Comparison of ENCODE assay signal across 8 cellular contexts in the genomic region with DNA sequence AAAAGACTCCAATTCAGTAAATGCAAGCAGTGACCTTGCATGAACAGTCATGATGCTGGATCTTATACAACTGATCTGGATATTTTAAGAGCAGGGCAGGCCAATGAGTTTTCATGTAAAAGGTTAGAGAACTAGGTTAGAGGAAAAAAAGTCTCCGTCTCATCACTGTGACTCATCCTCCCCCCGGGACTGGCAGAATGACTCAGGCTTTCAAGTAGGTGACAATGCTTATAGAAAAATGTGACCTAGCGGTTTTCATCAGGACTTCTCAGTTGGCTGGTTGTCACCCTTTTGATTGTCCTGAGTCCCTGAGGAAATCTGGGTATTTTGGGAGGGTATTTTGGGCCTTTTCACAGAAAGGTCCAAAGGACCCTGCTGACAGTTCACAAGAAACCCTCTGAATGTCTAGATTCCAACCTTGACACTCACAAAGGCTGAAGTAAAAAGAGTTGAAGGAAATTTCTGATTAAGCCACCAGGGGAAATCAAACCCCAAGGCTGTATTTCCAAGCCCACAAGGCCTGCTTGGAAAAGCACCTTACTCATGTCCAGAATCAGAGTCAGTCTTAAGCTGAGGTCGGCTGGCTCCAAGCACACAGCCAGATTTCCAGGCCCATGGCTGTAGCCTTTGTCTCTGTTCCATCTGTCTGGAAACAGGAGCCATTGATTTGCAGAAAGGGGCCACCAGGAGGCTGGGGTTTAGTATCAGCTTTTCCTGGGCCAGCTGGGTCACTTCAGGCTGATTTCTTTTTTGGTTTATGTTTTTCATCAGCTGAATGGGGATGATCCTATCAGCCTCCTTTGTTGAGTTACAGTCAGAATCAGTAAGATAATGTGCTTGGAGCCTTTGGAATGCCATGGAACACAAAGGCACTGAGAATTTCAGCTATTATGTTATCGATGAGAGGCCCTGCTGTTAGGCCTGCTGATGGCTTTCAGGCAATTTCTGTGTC.
A peak's percentile ranks its signal among the peaks of the same experiment; 100 is the strongest.
DNase-seq lines count a peak whose midpoint lies in the region; ATAC-seq and TF ChIP-seq lines count a peak whose summit lies in the region.

No MANE protein-coding gene starts in this region.

- POLR2A ChIA-PET in AG04449 (lab: Yijun Ruan, JAX): no interaction called here

- no peak overlapping the region for H3K27ac Mint-ChIP-seq in activated T-helper 1 cell treated with anti-CD3 and anti-CD28 coated beads, Interleukin-12 subunit alpha, Interleukin-12 subunit beta, Interleukin-2, Interleukin-4 antibody, amounts not matched to agents 30 ng/mL and 10 ng/mL and 1 ng/mL, durations not matched to agents 14 hours and 24 hours and 36 hours

- H3K9me3 Mint-ChIP-seq in activated T-helper 1 cell treated with anti-CD3 and anti-CD28 coated beads, Interleukin-12 subunit alpha, Interleukin-12 subunit beta, Interleukin-2, Interleukin-4 antibody, amounts not matched to agents 30 ng/mL and 10 ng/mL and 1 ng/mL, durations not matched to agents 14 hours and 24 hours and 36 hours: no peaks in the 10 kb centered on the region

- no peaks in the 10 kb centered on the region for H3K9me3 ChIP-seq in SJSA1 (replicated peaks)

- H3K4me3 ChIP-seq in AG04449 (ENCODE audit: low read depth, low read length): no peak overlapping the region
- no peak overlapping the region for H3K4me3 ChIP-seq in SJSA1

- no peaks in the 10 kb centered on the region for H3K36me3 ChIP-seq in SJSA1

- DNase-seq in AG04449 (ENCODE audit: low read depth, low spot score): peak; percentile 79
- DNase-seq in SJSA1 (ENCODE audit: low read depth in 1 of 2, low spot score in 2 of 2): peak; percentile 87 to 90
- peak; percentile 91 for DNase-seq in fibroblast of gingiva (ENCODE audit: low read depth)
- DNase-seq in retina: peak; percentile 40
- DNase-seq in COR-L47 (lab: John Stamatoyannopoulos, UW): no peak
- no peak for DNase-seq in activated T-helper 1 cell treated with anti-CD3 and anti-CD28 coated beads, Interleukin-12 subunit alpha, Interleukin-12 subunit beta, Interleukin-2, Interleukin-4 antibody, amounts not matched to agents 30 ng/mL and 10 ng/mL and 1 ng/mL, durations not matched to agents 14 hours and 24 hours and 36 hours (ENCODE audit: low spot score)

- CTCF ChIA-PET in AG04449 (lab: Yijun Ruan, JAX): interaction anchor here (1.0 to 2.1 kb wide), 3 partner anchors 9 to 235 kb away, joined by 3 to 7 read pairs (median 3); no protein-coding TSS in a partner anchor

- H3K27ac ChIP-seq in SJSA1: peak overlapping the region; percentile 77

- H3K4me1 ChIP-seq in SJSA1 (replicated peaks): peaks cover 43% of the 10 kb centered on the region

- H3K36me3 Mint-ChIP-seq in activated T-helper 1 cell treated with anti-CD3 and anti-CD28 coated beads, Interleukin-12 subunit alpha, Interleukin-12 subunit beta, Interleukin-2, Interleukin-4 antibody, amounts not matched to agents 30 ng/mL and 10 ng/mL and 1 ng/mL, durations not matched to agents 14 hours and 24 hours and 36 hours (ENCODE audit: low read depth): no peaks in the 10 kb centered on the region

- intact Hi-C loops in activated T-helper 1 cell treated with anti-CD3 and anti-CD28 coated beads, Interleukin-12 subunit alpha, Interleukin-12 subunit beta, Interleukin-2, Interleukin-4 antibody, amounts not matched to agents 30 ng/mL and 10 ng/mL and 1 ng/mL, durations not matched to agents 14 hours and 24 hours and 36 hours (cut with micrococcal nuclease): no loop called here

- no peaks in the 10 kb centered on the region for H3K27me3 ChIP-seq in SJSA1 (replicated peaks)

- peaks cover 9% of the 10 kb centered on the region for H3K27me3 Mint-ChIP-seq in activated T-helper 1 cell treated with anti-CD3 and anti-CD28 coated beads, Interleukin-12 subunit alpha, Interleukin-12 subunit beta, Interleukin-2, Interleukin-4 antibody, amounts not matched to agents 30 ng/mL and 10 ng/mL and 1 ng/mL, durations not matched to agents 14 hours and 24 hours and 36 hours (ENCODE audit: insufficient read depth)

- H3K4me3 Mint-ChIP-seq in activated T-helper 1 cell treated with anti-CD3 and anti-CD28 coated beads, Interleukin-12 subunit alpha, Interleukin-12 subunit beta, Interleukin-2, Interleukin-4 antibody, amounts not matched to agents 30 ng/mL and 10 ng/mL and 1 ng/mL, durations not matched to agents 14 hours and 24 hours and 36 hours: no peak overlapping the region

- peak; percentile 89 for ATAC-seq in GM18861 (IDR thresholded peaks at IDR 0.05; ENCODE audit: unreplicated experiment)
- peak; percentile 81 for ATAC-seq in HG03066 (IDR thresholded peaks at IDR 0.05; ENCODE audit: low read depth, unreplicated experiment)

- TF ChIP-seq CTCF in AG04449 (IDR thresholded peaks at IDR 0.05; ENCODE audit: insufficient read depth, low read length, missing control alignments): peak; percentile 17

- H3K4me1 Mint-ChIP-seq in activated T-helper 1 cell treated with anti-CD3 and anti-CD28 coated beads, Interleukin-12 subunit alpha, Interleukin-12 subunit beta, Interleukin-2, Interleukin-4 antibody, amounts not matched to agents 30 ng/mL and 10 ng/mL and 1 ng/mL, durations not matched to agents 14 hours and 24 hours and 36 hours (ENCODE audit: low read depth): no peaks in the 10 kb centered on the region

Comparison
In these comparisons a context has a peak if more than half of its experiments do, and no peak if none do; other contexts are left out.
1. DNase-seq: peak in AG04449 (single experiment), SJSA1 (2 of 2), fibroblast of gingiva (single experiment) and retina (single experiment); none in COR-L47 (single experiment) and activated T-helper 1 cell treated with anti-CD3 and anti-CD28 coated beads, Interleukin-12 subunit alpha, Interleukin-12 subunit beta, Interleukin-2, Interleukin-4 antibody, amounts not matched to agents 30 ng/mL and 10 ng/mL and 1 ng/mL, durations not matched to agents 14 hours and 24 hours and 36 hours (single experiment).